Comparison of ENCODE assay signal across 7 cellular contexts in genomic region chr5:127031147-127031862, GRCh38. TPM values are rescaled to one million over a fixed set of nuclear protein-coding genes. Genes with fewer than 3 reads are reported as not detected.
DNase-seq lines count a peak whose midpoint lies in the region; ATAC-seq and TF ChIP-seq lines count a peak whose summit lies in the region.

No MANE protein-coding gene starts in this region.

- peak overlapping the region; percentile 90 for H3K4me3 Mint-ChIP-seq in T-helper 2 cell treated with Interferon-gamma antibody and Interleukin-4, amounts not matched to agents 5 μg/mL and 100 μg/mL, for 36 hours
- H3K4me3 Mint-ChIP-seq in endothelial cell (ENCODE audit: unreplicated experiment) (peak overlapping the region; percentile 90), nephron progenitor cell (peak overlapping the region; percentile 82)

- peaks cover 9% of the 10 kb centered on the region for H3K4me1 Mint-ChIP-seq in T-helper 2 cell treated with Interferon-gamma antibody and Interleukin-4, amounts not matched to agents 5 μg/mL and 100 μg/mL, for 36 hours (ENCODE audit: low read depth)
- H3K4me1 Mint-ChIP-seq in endothelial cell (ENCODE audit: unreplicated experiment) (peaks cover 34% of the 10 kb centered on the region), nephron progenitor cell (peaks cover 20% of the 10 kb centered on the region)

- DNase-seq in T-helper 2 cell treated with Interferon-gamma antibody and Interleukin-4, amounts not matched to agents 5 μg/mL and 100 μg/mL, for 36 hours (ENCODE audit: low spot score) = no peak
- DNase-seq in endothelial cell (ENCODE audit: low spot score) (no peak), nephron progenitor cell (peak; percentile 31), ecto neural progenitor cell (ENCODE audit: low spot score) (no peak), Kasumi-1 (lab: John Stamatoyannopoulos, UW) (no peak)

- no peaks in the 10 kb centered on the region for H3K9me3 Mint-ChIP-seq in T-helper 2 cell treated with Interferon-gamma antibody and Interleukin-4, amounts not matched to agents 5 μg/mL and 100 μg/mL, for 36 hours
- H3K9me3 Mint-ChIP-seq in endothelial cell (ENCODE audit: unreplicated experiment) (no peaks in the 10 kb centered on the region), nephron progenitor cell (no peaks in the 10 kb centered on the region)

- no peaks in the 10 kb centered on the region for H3K36me3 Mint-ChIP-seq in T-helper 2 cell treated with Interferon-gamma antibody and Interleukin-4, amounts not matched to agents 5 μg/mL and 100 μg/mL, for 36 hours (ENCODE audit: low read depth)
- H3K36me3 Mint-ChIP-seq in endothelial cell (ENCODE audit: low read depth, unreplicated experiment) = no peaks in the 10 kb centered on the region
- H3K36me3 Mint-ChIP-seq in nephron progenitor cell (ENCODE audit: low read depth) = no peaks in the 10 kb centered on the region

- ATAC-seq in GM18907 (IDR thresholded peaks at IDR 0.05; ENCODE audit: unreplicated experiment) (peak; percentile 19), HG02943 (IDR thresholded peaks at IDR 0.05; ENCODE audit: low read depth, unreplicated experiment) (peak; percentile 18)

- H3K27me3 Mint-ChIP-seq in T-helper 2 cell treated with Interferon-gamma antibody and Interleukin-4, amounts not matched to agents 5 μg/mL and 100 μg/mL, for 36 hours (ENCODE audit: low read depth) = peaks cover 51% of the 10 kb centered on the region
- H3K27me3 Mint-ChIP-seq in endothelial cell (ENCODE audit: unreplicated experiment) (peaks cover 6% of the 10 kb centered on the region), nephron progenitor cell (ENCODE audit: low read depth, poor library complexity) (peaks cover 83% of the 10 kb centered on the region)

- TF ChIP-seq CTCF in endothelial cell (IDR thresholded peaks at IDR 0.05; ENCODE audit: unreplicated experiment) = no peak
- no peak for TF ChIP-seq CTCF in nephron progenitor cell (IDR thresholded peaks at IDR 0.05)

- H3K27ac Mint-ChIP-seq in T-helper 2 cell treated with Interferon-gamma antibody and Interleukin-4, amounts not matched to agents 5 μg/mL and 100 μg/mL, for 36 hours = peak overlapping the region; percentile 41
- H3K27ac Mint-ChIP-seq in endothelial cell (ENCODE audit: unreplicated experiment) = no peak overlapping the region
- no peak overlapping the region for H3K27ac Mint-ChIP-seq in nephron progenitor cell

RNA-seq across cellular contexts. Expression of gene MARCHF3, which starts 0.9 kb away (rescaled TPM):
- 47.9 TPM for total RNA-seq in endothelial cell (ENCODE audit: unreplicated experiment)

RNA-seq across cellular contexts. Expression of gene C5orf63, which starts 42.0 kb away (rescaled TPM):
- 2.0 TPM for total RNA-seq in endothelial cell (ENCODE audit: unreplicated experiment)
